Comparison of ENCODE assay signal across 16 cellular contexts in genomic region chr19:38216785-38217746, GRCh38. TPM values are rescaled to one million over a fixed set of nuclear protein-coding genes. Genes with fewer than 3 reads are reported as not detected.
DNase-seq lines count a peak whose midpoint lies in the region; TF ChIP-seq lines count a peak whose summit lies in the region.
"Had no signal": no experiment of that assay in that cellular context is flagged by ENCODE, and none has a peak within 500 bp of the region (broad histone marks: within the 10 kb centered on the region; RNA-seq: fewer than 3 reads in every experiment).

No MANE protein-coding gene starts in this region.

- H3T11ph ChIP-seq in H9 (ENCODE audit: low read length), result no peak overlapping the region

- WGBS in H9 (ENCODE audit: extremely low coverage, insufficient read length, low lambda C conversion rate), result no CpG with 5 or more reads among the region's 30 CpGs

- H3K23ac ChIP-seq in H9 (ENCODE audit: insufficient read length, low read depth, low read length), result no peak overlapping the region

- H3K27ac ChIP-seq in H9 (ENCODE audit: insufficient read length, low read depth, low read length), result no peak overlapping the region
- peak overlapping the region in 53 of 59 donors; percentile 1 to 98 (median 65) for H3K27ac ChIP-seq in dorsolateral prefrontal cortex
- H3K27ac ChIP-seq: PC-9, SK-N-MC had no signal

- no peak overlapping the region for H4K8ac ChIP-seq in H9 (replicated peaks; ENCODE audit: insufficient read length, low read depth, low read length)

- H3K4me3 Mint-ChIP-seq in H9, result no peak overlapping the region
- H3K4me3 Mint-ChIP-seq: B cell; CD4-positive, alpha-beta T cell had no signal

- H3K9me3 Mint-ChIP-seq in H9, result no peaks in the 10 kb centered on the region; a peak in 2 of 5 replicates
- H3K9me3 Mint-ChIP-seq: CD4-positive, alpha-beta T cell had no signal

- H4K20me1 ChIP-seq in H9 (ENCODE audit: control insufficient read depth, insufficient read depth, insufficient read length), result no peaks in the 10 kb centered on the region

- peak overlapping the region; percentile 34 for H3K18ac ChIP-seq in H9 (ENCODE audit: insufficient read length, low read depth, low read length)

- no peak overlapping the region for H3K4ac ChIP-seq in H9 (ENCODE audit: low read depth, low read length)

- H3K4me2 ChIP-seq in H9 (ENCODE audit: insufficient read depth, insufficient read length, low read length), result no peak overlapping the region
- H3K4me2 ChIP-seq: PC-9 had no signal

- H4K91ac ChIP-seq in H9 (ENCODE audit: insufficient read length, low read depth, low read length), result no peak overlapping the region

- no peak overlapping the region for H3K56ac ChIP-seq in H9 (ENCODE audit: insufficient read length, low read depth, low read length)

- H3K36me3 Mint-ChIP-seq in H9 (ENCODE audit: insufficient read depth in 1 of 3, low read depth in 3 of 3), result peaks cover 13 to 33% (median 21%) of the 10 kb centered on the region in 3 experiments

- no peak overlapping the region for H3K9ac ChIP-seq in H9 (ENCODE audit: extremely low read depth, insufficient read length, low read length)

- H4K5ac ChIP-seq in H9 (ENCODE audit: insufficient read length, low read depth, low read length), result no peak overlapping the region

- H3K79me1 ChIP-seq in H9 (ENCODE audit: insufficient read depth, low read depth, low read length, poor library complexity, severe bottlenecking), result no peaks in the 10 kb centered on the region

- H2BK15ac ChIP-seq in H9 (ENCODE audit: low read depth, low read length), result no peak overlapping the region

- peak overlapping the region in 32 of 59 donors; percentile 0 to 51 (median 20) for H3K4me3 ChIP-seq in dorsolateral prefrontal cortex
- H3K4me3 ChIP-seq: PC-9, SK-N-MC had no signal

- H2AK5ac ChIP-seq in H9 (ENCODE audit: insufficient read length, low read length), result no peak overlapping the region

- DNase-seq in H9 (no peak), NCI-H748 (lab: John Stamatoyannopoulos, UW; ENCODE audit: unreplicated experiment) (peak; percentile 90), dorsolateral prefrontal cortex (peak in 1 of 10 donors; percentile 60), retina (peak; percentile 25), DMS 273 treated with DMSO at 0.1 percent for 48 hours (lab: John Stamatoyannopoulos, UW) (no peak), 8988T (no peak), cerebellar nuclear complex (lab: John Stamatoyannopoulos, UW) (no peak)
- DNase-seq: CD4-positive, alpha-beta T cell; MV-4-11; NCI-H146; NCI-H2081 treated with DMSO at 0.1 percent for 48 hours; NCI-H69; PC-9 had no signal

- H3K27ac Mint-ChIP-seq in H9, result no peak overlapping the region; a peak in 1 of 7 replicates
- H3K27ac Mint-ChIP-seq: B cell; CD4-positive, alpha-beta T cell had no signal

- intact Hi-C loops in dorsolateral prefrontal cortex (cut with DNase I), result no loop called here

- no peaks in the 10 kb centered on the region for H3K79me2 ChIP-seq in H9 (ENCODE audit: insufficient read depth, low read length)

- no peaks in the 10 kb centered on the region for H3K9me3 ChIP-seq in H9 (ENCODE audit: control insufficient read depth, low read depth, low read length)

- H2BK120ac ChIP-seq in H9 (ENCODE audit: low read depth, low read length, poor library complexity, severe bottlenecking), result no peak overlapping the region

- H2BK12ac ChIP-seq in H9 (ENCODE audit: insufficient read length, low read depth, low read length), result no peak overlapping the region

- no peak overlapping the region for H3K14ac ChIP-seq in H9 (ENCODE audit: insufficient read depth, low read length)

- no peak overlapping the region for H2AFZ ChIP-seq in H9 (ENCODE audit: low read length)
- H2AFZ ChIP-seq: PC-9 had no signal

- no peak overlapping the region for H2BK5ac ChIP-seq in H9 (ENCODE audit: insufficient read length, low read length)

- no peak overlapping the region for H2BK20ac ChIP-seq in H9 (ENCODE audit: low read depth, low read length, poor library complexity, severe bottlenecking)

- no peaks in the 10 kb centered on the region for H3K4me1 ChIP-seq in H9 (ENCODE audit: insufficient read depth, low read length)

- no peaks in the 10 kb centered on the region for H3K23me2 ChIP-seq in H9 (ENCODE audit: insufficient read length, low read depth, low read length, poor library complexity, severe bottlenecking)

- peaks cover 3 to 20% of the 10 kb centered on the region in 2 experiments; a peak in 3 of 4 replicates for H3K4me1 Mint-ChIP-seq in H9

- TF ChIP-seq CTCF in H9 (conservative IDR thresholded peaks at IDR 0.05) (no peak), dorsolateral prefrontal cortex (IDR thresholded peaks at IDR 0.05 in 54 of 56, conservative IDR thresholded peaks at IDR 0.05 in 2 of 56; ENCODE audit: low read depth in 1 of 56, partially characterized antibody in 56 of 56) (no peak)

- no peaks in the 10 kb centered on the region for H3K27me3 ChIP-seq in H9 (ENCODE audit: insufficient read depth, low read length)
- no peaks in the 10 kb centered on the region for H3K27me3 ChIP-seq in dorsolateral prefrontal cortex

- no peaks in the 10 kb centered on the region for H3K27me3 Mint-ChIP-seq in H9 (ENCODE audit: low read depth)

RNA-seq across cellular contexts. Expression of gene DPF1, which starts 7.0 kb away (rescaled TPM):
- total RNA-seq in H9 (2021) (12.0 and 13.1 TPM in 2 replicates), dorsolateral prefrontal cortex (10 to 100 TPM; 22.0 to 91.2 (median 57.5) TPM)
- total RNA-seq: B cell; CD4-positive, alpha-beta T cell had no signal

RNA-seq across cellular contexts. Expression of gene PPP1R14A, which starts 39.1 kb away (rescaled TPM):
- total RNA-seq in H9 (2021) (18.3 and 19.6 TPM in 2 replicates), dorsolateral prefrontal cortex (100 to 1,000 TPM in 57 of 120 experiments, 10 to 100 TPM in 63; 17.4 to 465 (median 98.7) TPM)
- total RNA-seq: CD4-positive, alpha-beta T cell; HT-29; PC-9 had no signal

RNA-seq across cellular contexts. Expression of gene SPINT2, which starts 47.3 kb away (rescaled TPM):
- total RNA-seq in H9 (2021) (283 and 287 TPM in 2 replicates), dorsolateral prefrontal cortex (100 to 1,000 TPM in 44 of 120 experiments, 10 to 100 TPM in 76; 41.9 to 135 (median 92.4) TPM)

Comparison
In these comparisons a context has a peak if more than half of its experiments do, and no peak if none do; other contexts are left out.
1. DNase-seq: peak in NCI-H748 (single experiment) and retina (single experiment); none in H9 (single experiment), DMS 273 treated with DMSO at 0.1 percent for 48 hours (single experiment), 8988T (single experiment) and cerebellar nuclear complex (0 of 2).